22 cellular contexts compared by ENCODE assay signal in the genomic region with DNA sequence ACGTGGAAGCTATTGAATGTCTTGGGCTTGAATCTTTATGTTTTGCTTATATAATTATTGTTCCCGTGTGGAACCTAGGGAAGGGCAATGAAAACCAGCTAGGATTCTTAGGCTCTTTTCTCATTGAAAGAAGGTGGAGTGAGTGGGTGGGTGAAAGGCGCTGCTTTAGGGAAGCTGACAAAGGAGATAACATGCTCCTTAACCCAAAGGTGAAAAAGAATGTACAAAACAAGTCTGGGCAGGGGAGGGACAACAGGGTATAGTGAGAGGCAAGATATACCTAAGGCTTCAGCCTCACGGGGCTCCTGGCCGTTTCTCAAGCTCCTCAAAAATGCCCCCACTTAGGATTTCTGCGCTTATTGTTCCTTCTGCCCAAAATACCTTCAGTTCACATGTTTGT. TPM values are rescaled to one million over a fixed set of nuclear protein-coding genes. Genes with fewer than 3 reads are reported as not detected.
A peak's percentile ranks its signal among the peaks of the same experiment; 100 is the strongest.
DNase-seq lines count a peak whose midpoint lies in the region; FAIRE-seq and TF ChIP-seq lines count a peak whose summit lies in the region.
"Had no signal": no experiment of that assay in that cellular context is flagged by ENCODE, and none has a peak within 500 bp of the region (broad histone marks: within the 10 kb centered on the region; RNA-seq: fewer than 3 reads in every experiment).

No MANE protein-coding gene starts in this region.

- H2AFZ ChIP-seq in mammary epithelial cell (ENCODE audit: low read depth, low read length), result peak overlapping the region; percentile 87

- no peak overlapping the region for H3K4me3 Mint-ChIP-seq in MCF 10A (ENCODE audit: unreplicated experiment)
- peak overlapping the region; percentile 92 for H3K4me3 Mint-ChIP-seq in activated T-helper 1 cell treated with anti-CD3 and anti-CD28 coated beads, Interleukin-12 subunit alpha, Interleukin-12 subunit beta, Interleukin-2, Interleukin-4 antibody, amounts not matched to agents 30 ng/mL and 10 ng/mL and 1 ng/mL, durations not matched to agents 14 hours and 24 hours and 36 hours
- H3K4me3 Mint-ChIP-seq: brain; dendritic cell treated with granulocyte-macrophage colony-stimulating factor and Interleukin-4, amounts not matched to agents 40 ng/mL and 50 ng/mL, for 4 days had no signal

- peak overlapping the region; percentile 52 for H3K4me2 ChIP-seq in mammary epithelial cell (ENCODE audit: insufficient read depth, low read depth, low read length)

- dilution Hi-C loops in mammary epithelial cell (cut with HindIII; ENCODE audit: low sequenced_read_pairs), result no loop called here

- no peaks in the 10 kb centered on the region for H3K79me2 ChIP-seq in mammary epithelial cell (ENCODE audit: insufficient read depth, low read length)

- H3K9ac ChIP-seq in mammary epithelial cell (ENCODE audit: insufficient read depth, low read length), result no peak overlapping the region

- H3K4me3 ChIP-seq in mammary epithelial cell (replicated peaks in 1 of 3; ENCODE audit: insufficient read depth in 1 of 3, low read depth in 2 of 3, low read length in 3 of 3), result no peak overlapping the region
- H3K4me3 ChIP-seq: esophagus muscularis mucosa, right atrium auricular region had no signal

- FAIRE-seq in D721Med (lab: Jason Lieb, UNC), result no peak
- FAIRE-seq: G401.6 had no signal

- peaks cover 14% of the 10 kb centered on the region for H3K4me1 ChIP-seq in mammary epithelial cell (ENCODE audit: insufficient read depth, low read length)
- H3K4me1 ChIP-seq: right atrium auricular region had no signal

- H3K27ac ChIP-seq in mammary epithelial cell (ENCODE audit: insufficient read depth, low read depth, low read length), result peak overlapping the region; percentile 29
- H3K27ac ChIP-seq: esophagus muscularis mucosa, right atrium auricular region had no signal

- CTCF ChIA-PET in mammary epithelial cell (lab: Charles Lee; ENCODE audit: low non-redundant PET), result interaction anchor here (0.5 kb wide), 1 partner anchor 153 kb away, joined by 3 read pairs; no protein-coding TSS in a partner anchor
- CTCF ChIA-PET in MCF 10A (lab: Yijun Ruan, JAX), result interaction anchor here (0.7 to 1.4 kb wide), 3 partner anchors 35 to 140 kb away, joined by 4 to 5 read pairs (median 4); no protein-coding TSS in a partner anchor
- CTCF ChIA-PET in HEK293T (lab: Yijun Ruan, JAX), result interaction anchor here (0.6 kb wide), 1 partner anchor 11 kb away, joined by 3 read pairs; no protein-coding TSS in a partner anchor

- WGBS in mammary epithelial cell (ENCODE audit: low coverage, missing lambda C conversion rate), result 21% methylated on average over 6 of the region's 6 CpGs

- H4K20me1 ChIP-seq in mammary epithelial cell (ENCODE audit: insufficient read depth, low read length), result no peaks in the 10 kb centered on the region

- H3K27me3 ChIP-seq in mammary epithelial cell (ENCODE audit: insufficient read depth, low read length), result no peaks in the 10 kb centered on the region
- H3K27me3 ChIP-seq: esophagus muscularis mucosa, right atrium auricular region had no signal

- H3K9me3 ChIP-seq in mammary epithelial cell (replicated peaks; ENCODE audit: insufficient read depth, low read length), result no peaks in the 10 kb centered on the region
- H3K9me3 ChIP-seq: esophagus muscularis mucosa, right atrium auricular region had no signal

- in situ Hi-C loops in mammary epithelial cell (cut with MboI; ENCODE audit: low sequenced_read_pairs in 2 of 2), result no loop called here

- BruUV-seq in mammary epithelial cell (replicated peaks; lab: Mats Ljungman, UMichigan) (no TSS peak), MCF 10A (replicated peaks; lab: Mats Ljungman, UMichigan) (no TSS peak)

- H3K27ac Mint-ChIP-seq in MCF 10A (ENCODE audit: low read depth, unreplicated experiment), result no peak overlapping the region
- peak overlapping the region; percentile 95 for H3K27ac Mint-ChIP-seq in activated T-helper 1 cell treated with anti-CD3 and anti-CD28 coated beads, Interleukin-12 subunit alpha, Interleukin-12 subunit beta, Interleukin-2, Interleukin-4 antibody, amounts not matched to agents 30 ng/mL and 10 ng/mL and 1 ng/mL, durations not matched to agents 14 hours and 24 hours and 36 hours
- H3K27ac Mint-ChIP-seq: brain; dendritic cell treated with granulocyte-macrophage colony-stimulating factor and Interleukin-4, amounts not matched to agents 40 ng/mL and 50 ng/mL, for 4 days had no signal

- no peak for TF ChIP-seq CTCF in mammary epithelial cell (conservative IDR thresholded peaks at IDR 0.05 in 1 of 2, IDR thresholded peaks at IDR 0.05 in 1 of 2; ENCODE audit: extremely low read depth in 1 of 2, insufficient read depth in 1 of 2, low read depth in 1 of 2, low read length in 2 of 2)
- no peak for TF ChIP-seq CTCF in MCF 10A (IDR thresholded peaks at IDR 0.05; ENCODE audit: unreplicated experiment)
- TF ChIP-seq CTCF in D721Med (IDR thresholded peaks at IDR 0.05; ENCODE audit: insufficient read depth, missing control alignments), result no peak

- H3K27me3 Mint-ChIP-seq in MCF 10A (ENCODE audit: insufficient read depth, unreplicated experiment), result no peaks in the 10 kb centered on the region
- no peaks in the 10 kb centered on the region for H3K27me3 Mint-ChIP-seq in activated T-helper 1 cell treated with anti-CD3 and anti-CD28 coated beads, Interleukin-12 subunit alpha, Interleukin-12 subunit beta, Interleukin-2, Interleukin-4 antibody, amounts not matched to agents 30 ng/mL and 10 ng/mL and 1 ng/mL, durations not matched to agents 14 hours and 24 hours and 36 hours (ENCODE audit: insufficient read depth)
- H3K27me3 Mint-ChIP-seq: brain; dendritic cell treated with granulocyte-macrophage colony-stimulating factor and Interleukin-4, amounts not matched to agents 40 ng/mL and 50 ng/mL, for 4 days had no signal

- no peaks in the 10 kb centered on the region for H3K9me3 Mint-ChIP-seq in MCF 10A (ENCODE audit: unreplicated experiment)
- no peaks in the 10 kb centered on the region for H3K9me3 Mint-ChIP-seq in activated T-helper 1 cell treated with anti-CD3 and anti-CD28 coated beads, Interleukin-12 subunit alpha, Interleukin-12 subunit beta, Interleukin-2, Interleukin-4 antibody, amounts not matched to agents 30 ng/mL and 10 ng/mL and 1 ng/mL, durations not matched to agents 14 hours and 24 hours and 36 hours
- H3K9me3 Mint-ChIP-seq: brain; dendritic cell treated with granulocyte-macrophage colony-stimulating factor and Interleukin-4, amounts not matched to agents 40 ng/mL and 50 ng/mL, for 4 days had no signal

- POLR2A ChIA-PET in MCF 10A (lab: Yijun Ruan, JAX), result no interaction called here
- POLR2A ChIA-PET in HEK293T (lab: Yijun Ruan, JAX), result no interaction called here

- H3K4me1 Mint-ChIP-seq in MCF 10A (ENCODE audit: insufficient read depth, unreplicated experiment), result no peaks in the 10 kb centered on the region
- H3K4me1 Mint-ChIP-seq in activated T-helper 1 cell treated with anti-CD3 and anti-CD28 coated beads, Interleukin-12 subunit alpha, Interleukin-12 subunit beta, Interleukin-2, Interleukin-4 antibody, amounts not matched to agents 30 ng/mL and 10 ng/mL and 1 ng/mL, durations not matched to agents 14 hours and 24 hours and 36 hours (ENCODE audit: low read depth), result peaks cover 44% of the 10 kb centered on the region

- H3K36me3 Mint-ChIP-seq in MCF 10A (ENCODE audit: insufficient read depth, unreplicated experiment), result no peaks in the 10 kb centered on the region
- H3K36me3 Mint-ChIP-seq in activated T-helper 1 cell treated with anti-CD3 and anti-CD28 coated beads, Interleukin-12 subunit alpha, Interleukin-12 subunit beta, Interleukin-2, Interleukin-4 antibody, amounts not matched to agents 30 ng/mL and 10 ng/mL and 1 ng/mL, durations not matched to agents 14 hours and 24 hours and 36 hours (ENCODE audit: low read depth), result peaks cover 11% of the 10 kb centered on the region
- H3K36me3 Mint-ChIP-seq: brain had no signal

- H3K36me3 ChIP-seq in mammary epithelial cell (ENCODE audit: insufficient read depth, low read length), result no peaks in the 10 kb centered on the region
- H3K36me3 ChIP-seq: esophagus muscularis mucosa, right atrium auricular region had no signal

- intact Hi-C loops in mammary epithelial cell (cut with micrococcal nuclease) (no loop called here), MCF 10A (cut with micrococcal nuclease) (no loop called here)
- intact Hi-C loops in activated T-helper 1 cell treated with anti-CD3 and anti-CD28 coated beads, Interleukin-12 subunit alpha, Interleukin-12 subunit beta, Interleukin-2, Interleukin-4 antibody, amounts not matched to agents 30 ng/mL and 10 ng/mL and 1 ng/mL, durations not matched to agents 14 hours and 24 hours and 36 hours (cut with micrococcal nuclease), result loop anchor here (5.0 to 10.0 kb wide), 3 partner anchors 261 to 949 kb away; a partner anchor contains a TSS

- DNase-seq in mammary epithelial cell (peak; percentile 21), MCF 10A (ENCODE audit: unreplicated experiment) (no peak), islet precursor cell (peak; percentile 41), HEK293T (ENCODE audit: extremely low spot score) (no peak), D721Med (ENCODE audit: insufficient read length, low spot score) (no peak), GF-D8 (lab: John Stamatoyannopoulos, UW) (no peak), NCI-H1417 (lab: John Stamatoyannopoulos, UW) (no peak)
- no peak for DNase-seq in activated T-helper 1 cell treated with anti-CD3 and anti-CD28 coated beads, Interleukin-12 subunit alpha, Interleukin-12 subunit beta, Interleukin-2, Interleukin-4 antibody, amounts not matched to agents 30 ng/mL and 10 ng/mL and 1 ng/mL, durations not matched to agents 14 hours and 24 hours and 36 hours (ENCODE audit: low spot score)
- DNase-seq: activated CD4-positive, CD25-positive, alpha-beta regulatory T cell treated with anti-CD3 and anti-CD28 coated beads, Interleukin-2, amount 50 U/mL, for 72 hours; glutamatergic neuron; Karpas-422; NCI-H1436; NCI-H345; substantia nigra had no signal

TF ChIP-seq in HEK293T, 16 proteins besides CTCF, POLR2A, EP300 and RAD21 (continues in another document):
- TF ChIP-seq ARNT (IDR thresholded peaks at IDR 0.05) (no peak), SUZ12 (IDR thresholded peaks at IDR 0.05) (no peak), LEF1 (IDR thresholded peaks at IDR 0.05; ENCODE audit: borderline replicate concordance) (no peak), ZNF384 (IDR thresholded peaks at IDR 0.05) (no peak), TARDBP (IDR thresholded peaks at IDR 0.05) (no peak), CTBP1 (IDR thresholded peaks at IDR 0.05; ENCODE audit: borderline replicate concordance) (no peak)

RNA-seq across cellular contexts. Expression of a gene that starts 1.8 kb away (rescaled TPM):
- not detected for total RNA-seq in mammary epithelial cell
- polyA plus RNA-seq in mammary epithelial cell, result 0.03 TPM
- not detected for polyA minus RNA-seq in mammary epithelial cell
- total RNA-seq in MCF 10A (2022), result not detected in 2 replicates
- 50.4 and 56.3 TPM in 2 replicates for total RNA-seq in activated T-helper 1 cell treated with anti-CD3 and anti-CD28 coated beads, Interleukin-12 subunit alpha, Interleukin-12 subunit beta, Interleukin-2, Interleukin-4 antibody, amounts not matched to agents 30 ng/mL and 10 ng/mL and 1 ng/mL, durations not matched to agents 14 hours and 24 hours and 36 hours
- total RNA-seq: lung microvascular endothelial cell had no signal
- polyA plus RNA-seq: neural cell had no signal

RNA-seq across cellular contexts. Expression of a gene that starts 15.7 kb away (rescaled TPM):
- total RNA-seq in mammary epithelial cell (not detected), MCF 10A (2022) (not detected in 2 replicates)
- polyA plus RNA-seq in mammary epithelial cell, result not detected
- not detected for polyA minus RNA-seq in mammary epithelial cell
- 0.05 TPM in 1 of 2 replicates, not detected in the other for total RNA-seq in activated T-helper 1 cell treated with anti-CD3 and anti-CD28 coated beads, Interleukin-12 subunit alpha, Interleukin-12 subunit beta, Interleukin-2, Interleukin-4 antibody, amounts not matched to agents 30 ng/mL and 10 ng/mL and 1 ng/mL, durations not matched to agents 14 hours and 24 hours and 36 hours
- total RNA-seq: lung microvascular endothelial cell; right atrium auricular region; T-helper 2 cell treated with Interferon-gamma antibody and Interleukin-4, amounts not matched to agents 100 ng/mL and 5 ng/mL, for 36 hours had no signal
- polyA plus RNA-seq: neural cell had no signal

Comparison
In these comparisons a context has a peak if more than half of its experiments do, and no peak if none do; other contexts are left out.
1. DNase-seq: peak in mammary epithelial cell (single experiment) and islet precursor cell (single experiment); none in MCF 10A (single experiment), activated T-helper 1 cell treated with anti-CD3 and anti-CD28 coated beads, Interleukin-12 subunit alpha, Interleukin-12 subunit beta, Interleukin-2, Interleukin-4 antibody, amounts not matched to agents 30 ng/mL and 10 ng/mL and 1 ng/mL, durations not matched to agents 14 hours and 24 hours and 36 hours (single experiment), HEK293T (single experiment), D721Med (single experiment), GF-D8 (single experiment) and NCI-H1417 (0 of 3).
2. RNA of a gene that starts 1.8 kb away (total RNA-seq): 50.4 to 56.3 TPM in activated T-helper 1 cell treated with anti-CD3 and anti-CD28 coated beads, Interleukin-12 subunit alpha, Interleukin-12 subunit beta, Interleukin-2, Interleukin-4 antibody, amounts not matched to agents 30 ng/mL and 10 ng/mL and 1 ng/mL, durations not matched to agents 14 hours and 24 hours and 36 hours; not detected in MCF 10A and not detected in mammary epithelial cell; every median in the first group is over 10 times any median in the second.